ENCODE assay signal across 8 cellular contexts in genomic region chr16:22232277-22233049, GRCh38. TPM values are rescaled to one million over a fixed set of nuclear protein-coding genes. Genes with fewer than 3 reads are reported as not detected.
DNase-seq lines count a peak whose midpoint lies in the region; ATAC-seq and TF ChIP-seq lines count a peak whose summit lies in the region.

No MANE protein-coding gene starts in this region.

- H3K27ac Mint-ChIP-seq in IgD-negative memory B cell (peak overlapping the region in 2 of 3 donors; percentile 13 to 47), immature natural killer cell (no peak overlapping the region)

- H3K4me3 Mint-ChIP-seq in IgD-negative memory B cell (no peak overlapping the region), immature natural killer cell (no peak overlapping the region)

- peaks cover 6% of the 10 kb centered on the region for H3K36me3 Mint-ChIP-seq in IgD-negative memory B cell
- peaks cover 4 to 15% (median 5%) of the 10 kb centered on the region in 3 donors for H3K36me3 Mint-ChIP-seq in immature natural killer cell

- H3K4me1 ChIP-seq in lung (ENCODE audit: control insufficient read depth in 2 of 2, insufficient read depth in 2 of 2, low read length in 2 of 2), result peaks cover 0 to 3% of the 10 kb centered on the region in 2 donors

- H3K4me3 ChIP-seq in lung, result no peak overlapping the region

- DNase-seq in amniotic epithelial cell (ENCODE audit: low read depth) (peak; percentile 43), lung (ENCODE audit: low spot score) (peak; percentile 67), NCI-H510A treated with DMSO at 0.1 percent for 48 hours (lab: John Stamatoyannopoulos, UW) (no peak), immature natural killer cell (no peak)

- ATAC-seq in lung (ENCODE audit: insufficient read depth, low FRiP score), result peak; percentile 47
- no peak for ATAC-seq in GM21619 (IDR thresholded peaks at IDR 0.05; ENCODE audit: unreplicated experiment)
- ATAC-seq in HG03439 (IDR thresholded peaks at IDR 0.05; ENCODE audit: unreplicated experiment), result no peak

- H3K4me1 Mint-ChIP-seq in IgD-negative memory B cell, result no peaks in the 10 kb centered on the region
- no peaks in the 10 kb centered on the region for H3K4me1 Mint-ChIP-seq in immature natural killer cell

- no peaks in the 10 kb centered on the region for H3K9me3 ChIP-seq in lung (ENCODE audit: control insufficient read depth in 2 of 2, insufficient read depth in 1 of 2, low read length in 1 of 2)

- WGBS in lung, 2 donors, result 71 to 86% methylated on average over 16 of the region's 16 CpGs

- H3K27ac ChIP-seq in 22Rv1 (peak overlapping the region; percentile 97), lung (ENCODE audit: low read depth in 1 of 2, low read length in 1 of 2) (peak overlapping the region in 1 of 2 donors; percentile 65)

- no peaks in the 10 kb centered on the region for H3K27me3 Mint-ChIP-seq in IgD-negative memory B cell
- H3K27me3 Mint-ChIP-seq in immature natural killer cell (ENCODE audit: low read depth in 3 of 3), result no peaks in the 10 kb centered on the region

- no peak for TF ChIP-seq CTCF in 22Rv1 (IDR thresholded peaks at IDR 0.05)
- no peak for TF ChIP-seq CTCF in lung (IDR thresholded peaks at IDR 0.05; ENCODE audit: control extremely low read depth, extremely low read depth)

- H3K9me3 Mint-ChIP-seq in IgD-negative memory B cell (no peaks in the 10 kb centered on the region), immature natural killer cell (no peaks in the 10 kb centered on the region)

- H3K27me3 ChIP-seq in lung (ENCODE audit: control insufficient read depth, insufficient read depth), result no peaks in the 10 kb centered on the region

- peaks cover 6 to 10% of the 10 kb centered on the region in 2 donors for H3K36me3 ChIP-seq in lung (ENCODE audit: control insufficient read depth in 2 of 2, insufficient read depth in 2 of 2, low read length in 2 of 2)

RNA-seq across cellular contexts. Expression of gene EEF2K, which starts 26.4 kb away (rescaled TPM):
- 2.2 TPM for polyA plus RNA-seq in IgD-negative memory B cell
- 10 to 100 TPM; 27.5 to 40.8 TPM for total RNA-seq in lung
- polyA plus RNA-seq in lung, result 1 to 10 TPM; 5.6 to 7.2 TPM
- 1 to 10 TPM in 2 of 3 donors, not detected in 1; 1.1 to 3.2 TPM for polyA plus RNA-seq in immature natural killer cell

Comparison
In these comparisons a context has a peak if more than half of its experiments do, and no peak if none do; other contexts are left out.
1. H3K27ac Mint-ChIP-seq: peak in IgD-negative memory B cell (2 of 3); none in immature natural killer cell (0 of 6).
2. DNase-seq: peak in amniotic epithelial cell (single experiment) and lung (single experiment); none in NCI-H510A treated with DMSO at 0.1 percent for 48 hours (single experiment) and immature natural killer cell (0 of 3).